Comparison of ENCODE assay signal across 8 cellular contexts in the genomic region with DNA sequence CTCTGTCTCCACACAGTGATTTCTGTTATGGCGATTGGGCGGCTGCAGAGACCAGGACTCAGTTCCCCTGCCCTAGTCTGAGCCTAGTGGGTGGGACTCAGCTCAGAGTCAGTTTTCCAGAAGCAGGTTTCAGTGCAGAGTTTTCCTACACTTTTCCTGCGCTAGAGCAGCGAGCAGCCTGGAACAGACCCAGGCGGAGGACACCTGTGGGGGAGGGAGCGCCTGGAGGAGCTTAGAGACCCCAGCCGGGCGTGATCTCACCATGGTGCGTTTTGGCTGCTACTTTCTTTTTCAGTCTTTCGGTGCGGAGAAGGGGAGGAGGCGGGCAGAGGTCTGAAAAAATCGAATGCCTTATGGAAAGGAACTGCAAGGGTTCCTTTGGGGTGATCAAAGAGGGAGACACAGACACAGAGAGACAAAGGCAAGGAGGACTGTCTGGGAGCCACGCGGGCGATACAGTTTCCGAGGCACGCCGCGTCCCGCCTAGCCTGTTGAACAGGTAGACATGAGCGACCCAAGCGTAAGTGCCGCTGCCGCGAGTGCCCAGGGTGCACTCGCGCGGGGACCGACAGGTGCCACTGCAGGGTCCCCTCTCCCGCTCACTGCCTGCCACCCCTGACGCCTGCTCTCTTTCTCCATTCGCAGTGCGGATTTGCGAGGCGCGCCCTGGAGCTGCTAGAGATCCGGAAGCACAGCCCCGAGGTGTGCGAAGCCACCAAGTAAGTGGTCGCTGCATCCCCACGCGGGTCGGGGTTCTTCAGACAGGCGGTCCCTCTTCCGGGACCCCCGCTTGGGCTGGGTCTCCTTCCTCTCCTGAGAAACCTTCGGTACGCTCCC. TPM values are rescaled to one million over a fixed set of nuclear protein-coding genes. Genes with fewer than 3 reads are reported as not detected.
DNase-seq lines count a peak whose midpoint lies in the region; ATAC-seq lines count a peak whose summit lies in the region.

A gene with protein sequence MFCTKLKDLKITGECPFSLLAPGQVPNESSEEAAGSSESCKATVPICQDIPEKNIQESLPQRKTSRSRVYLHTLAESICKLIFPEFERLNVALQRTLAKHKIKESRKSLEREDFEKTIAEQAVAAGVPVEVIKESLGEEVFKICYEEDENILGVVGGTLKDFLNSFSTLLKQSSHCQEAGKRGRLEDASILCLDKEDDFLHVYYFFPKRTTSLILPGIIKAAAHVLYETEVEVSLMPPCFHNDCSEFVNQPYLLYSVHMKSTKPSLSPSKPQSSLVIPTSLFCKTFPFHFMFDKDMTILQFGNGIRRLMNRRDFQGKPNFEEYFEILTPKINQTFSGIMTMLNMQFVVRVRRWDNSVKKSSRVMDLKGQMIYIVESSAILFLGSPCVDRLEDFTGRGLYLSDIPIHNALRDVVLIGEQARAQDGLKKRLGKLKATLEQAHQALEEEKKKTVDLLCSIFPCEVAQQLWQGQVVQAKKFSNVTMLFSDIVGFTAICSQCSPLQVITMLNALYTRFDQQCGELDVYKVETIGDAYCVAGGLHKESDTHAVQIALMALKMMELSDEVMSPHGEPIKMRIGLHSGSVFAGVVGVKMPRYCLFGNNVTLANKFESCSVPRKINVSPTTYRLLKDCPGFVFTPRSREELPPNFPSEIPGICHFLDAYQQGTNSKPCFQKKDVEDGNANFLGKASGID (plus strand): TSS at position 148 of the 837 bp plus-strand sequence. CDS start 30,020 bp downstream, outside the sequence.

- no peaks in the 10 kb centered on the region for H3K36me3 ChIP-seq in SJCRH30

- no peaks in the 10 kb centered on the region for H3K4me1 ChIP-seq in SJCRH30

- no peaks in the 10 kb centered on the region for H3K9me3 ChIP-seq in SJCRH30 (replicated peaks)

- no peaks in the 10 kb centered on the region for H3K27me3 ChIP-seq in SJCRH30

- no peak within 1 kb of the TSS for H3K27ac ChIP-seq in SJCRH30

- in situ Hi-C loops in ACHN (cut with HindIII; ENCODE audit: low pct_ligation_motif_present, low pct_unique_long_range_greater_than_20kb, low sequenced_read_pairs): no loop called here

- peak; percentile 36 for ATAC-seq in GM18519 (IDR thresholded peaks at IDR 0.05; ENCODE audit: low FRiP score, unreplicated experiment)
- peak; percentile 61 for ATAC-seq in HG02981 (IDR thresholded peaks at IDR 0.05; ENCODE audit: unreplicated experiment)

- H3K4me3 ChIP-seq in SJCRH30: peak within 1 kb of the TSS; percentile 55

- DNase-seq in ACHN (peak; percentile 31), SJCRH30 (no peak), cortex of kidney (lab: John Stamatoyannopoulos, UW) (peak; percentile 35), left kidney (ENCODE audit: low read depth, low spot score) (peak; percentile 86), NAMALWA (ENCODE audit: low spot score) (no peak)
- peak; percentile 3 for DNase-seq in stimulated activated CD4-positive, alpha-beta T cell treated with anti-CD3 and anti-CD28 coated beads, Interleukin-4, amount 100 ng/mL, for 24 hours

RNA-seq across cellular contexts. Expression of the gene that starts here (rescaled TPM):
- total RNA-seq in SJCRH30 (2014; rRNA removed; shearing (Covaris generic)): 0.08 TPM in 1 of 2 replicates, not detected in the other

Comparison
In these comparisons a context has a peak if more than half of its experiments do, and no peak if none do; other contexts are left out.
1. DNase-seq: peak in ACHN (single experiment), cortex of kidney (single experiment), left kidney (single experiment) and stimulated activated CD4-positive, alpha-beta T cell treated with anti-CD3 and anti-CD28 coated beads, Interleukin-4, amount 100 ng/mL, for 24 hours (single experiment); none in SJCRH30 (0 of 2) and NAMALWA (single experiment).